In genomic region chr2:144660518-144661316, GRCh38 we compare ENCODE assay signal across 1 cellular context.
TF ChIP-seq lines count a peak whose summit lies in the region.

No MANE protein-coding gene starts in this region.

TF ChIP-seq in H1, 55 proteins besides CTCF, POLR2A, EP300 and RAD21 (continued from another document):
- TF ChIP-seq GABPA (IDR thresholded peaks at IDR 0.05; ENCODE audit: borderline replicate concordance, insufficient read depth, low read length): no peak
- no peak for TF ChIP-seq PHF8 (conservative IDR thresholded peaks at IDR 0.05; ENCODE audit: low read depth, low read length)
- TF ChIP-seq MAX (IDR thresholded peaks at IDR 0.05): no peak
- no peak for TF ChIP-seq SIRT6 (IDR thresholded peaks at IDR 0.05; ENCODE audit: low read length)
